ENCODE assay signal across 9 cellular contexts in the genomic region with DNA sequence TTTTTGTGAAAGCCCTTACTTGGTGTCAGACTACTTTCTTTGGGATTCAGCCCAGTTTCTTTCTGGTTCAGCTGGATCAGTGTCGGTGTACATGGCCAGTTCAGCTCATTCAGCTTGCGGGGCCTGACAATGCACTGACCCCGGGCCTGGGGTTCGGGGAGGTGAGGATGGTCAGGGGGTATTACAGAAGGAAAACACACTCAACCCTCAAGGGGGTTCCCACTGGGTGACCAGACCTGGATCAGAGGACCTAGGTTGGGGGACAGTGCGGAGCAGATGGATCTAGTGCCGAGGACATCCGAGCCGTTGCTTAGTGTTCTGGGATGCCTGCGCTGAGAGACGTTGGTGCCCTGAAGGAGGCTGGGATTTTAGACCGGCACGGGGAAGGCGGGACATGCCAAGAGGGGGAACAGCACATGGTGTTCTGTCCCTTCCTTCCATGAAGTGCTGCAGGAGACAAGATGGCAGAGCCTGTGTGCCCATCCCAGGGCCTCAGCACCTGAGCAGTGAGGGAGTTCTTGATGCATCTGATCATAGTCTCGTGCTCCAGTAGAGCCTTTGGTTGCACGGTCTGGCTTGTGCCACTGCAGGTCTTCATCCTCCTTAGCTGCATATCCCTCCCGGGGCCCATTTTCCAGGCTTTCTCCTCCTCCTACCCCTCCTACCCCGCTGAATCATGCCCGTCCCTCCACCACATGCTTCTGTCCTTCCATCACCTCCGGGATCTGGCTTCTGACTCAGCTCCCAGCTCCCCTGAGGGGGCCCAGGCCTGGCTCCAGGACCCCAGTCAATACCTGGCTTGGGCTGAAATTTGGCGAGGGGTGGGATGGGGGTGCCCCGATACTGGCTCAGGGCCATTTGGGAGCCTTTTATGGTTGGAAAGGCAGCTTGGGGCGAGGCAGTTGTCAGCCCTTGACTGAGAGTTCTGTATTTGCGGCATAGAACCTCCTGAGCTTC. TPM values are rescaled to one million over a fixed set of nuclear protein-coding genes. Genes with fewer than 3 reads are reported as not detected.
DNase-seq lines count a peak whose midpoint lies in the region; ATAC-seq and TF ChIP-seq lines count a peak whose summit lies in the region.
"Had no signal": no experiment of that assay in that cellular context is flagged by ENCODE, and none has a peak within 500 bp of the region (broad histone marks: within the 10 kb centered on the region; RNA-seq: fewer than 3 reads in every experiment).

No MANE protein-coding gene starts in this region.

- intact Hi-C loops in Calu3 (cut with micrococcal nuclease; ENCODE audit: unreplicated experiment) (no loop called here), posterior vena cava (cut with DNase I) (no loop called here), lower leg skin (cut with DNase I; ENCODE audit: low total_unique reads) (no loop called here)

- TF ChIP-seq CTCF in Calu3 (IDR thresholded peaks at IDR 0.05; ENCODE audit: unreplicated experiment) (no peak), RWPE2 (IDR thresholded peaks at IDR 0.05; ENCODE audit: poor library complexity, severe bottlenecking) (no peak), foreskin fibroblast (IDR thresholded peaks at IDR 0.05; ENCODE audit: low read depth, low read length) (no peak), lower leg skin (IDR thresholded peaks at IDR 0.05) (no peak)

- DNase-seq in Calu3 (peak; percentile 59), RWPE2 (ENCODE audit: low spot score) (peak; percentile 96), foreskin fibroblast (peak; percentile 94 to 98), posterior vena cava (ENCODE audit: low spot score) (peak; percentile 92), superior temporal gyrus (ENCODE audit: extremely low spot score) (no peak), lower leg skin (ENCODE audit: low spot score in 2 of 2) (no peak), germinal center (ENCODE audit: low spot score) (no peak)

- peak overlapping the region; percentile 10 for H3K27ac Mint-ChIP-seq in Calu3 (ENCODE audit: unreplicated experiment)

- H3K36me3 Mint-ChIP-seq in Calu3 (ENCODE audit: insufficient read depth, unreplicated experiment) = peaks cover 4% of the 10 kb centered on the region

- H3K9me3 Mint-ChIP-seq in Calu3 (ENCODE audit: low read depth, unreplicated experiment) = no peaks in the 10 kb centered on the region
- H3K9me3 Mint-ChIP-seq: central memory CD8-positive, alpha-beta T cell had no signal

- H3K36me3 ChIP-seq in RWPE2 (ENCODE audit: low read depth) = no peaks in the 10 kb centered on the region; the same call in none of the 2 replicates

- WGBS in lower leg skin, 2 donors = 45 to 53% methylated on average over 23 of the region's 23 CpGs

- ATAC-seq in RWPE2 (ENCODE audit: low read depth) = peak; percentile 97
- ATAC-seq in GM18907 (IDR thresholded peaks at IDR 0.05; ENCODE audit: unreplicated experiment) = no peak

- TF ChIP-seq POLR2A in lower leg skin (IDR thresholded peaks at IDR 0.05) = no peak

- H3K4me3 ChIP-seq in RWPE2 (ENCODE audit: severe bottlenecking) (no peak overlapping the region), foreskin fibroblast (ENCODE audit: low read depth in 1 of 2, low read length in 2 of 2) (peak overlapping the region in 1 of 2 donors; percentile 5), lower leg skin (ENCODE audit: low read depth, poor library complexity, severe bottlenecking) (no peak overlapping the region)

- no TSS peak for BruUV-seq in Calu3 (replicated peaks; lab: Mats Ljungman, UMichigan)

- H3K27ac ChIP-seq in RWPE2 (ENCODE audit: poor library complexity, severe bottlenecking) = peak overlapping the region; percentile 90

- peaks cover 25% of the 10 kb centered on the region for H3K4me1 ChIP-seq in RWPE2 (ENCODE audit: insufficient read depth, poor library complexity, severe bottlenecking)

- H3K27me3 ChIP-seq in RWPE2 (ENCODE audit: insufficient read depth, poor library complexity, severe bottlenecking) = no peaks in the 10 kb centered on the region

- no peaks in the 10 kb centered on the region for H3K27me3 Mint-ChIP-seq in Calu3 (ENCODE audit: unreplicated experiment)

- CTCF ChIA-PET in Calu3 (lab: Charles Lee) = interaction anchor here (0.5 to 1.8 kb wide), 7 partner anchors 10 to 237 kb away, joined by 3 to 4 read pairs (median 4); partner anchors contain the start of gene DNPEP

- no peak overlapping the region for H3K4me3 Mint-ChIP-seq in Calu3 (ENCODE audit: low read depth, unreplicated experiment)
- H3K4me3 Mint-ChIP-seq: central memory CD8-positive, alpha-beta T cell had no signal

- peaks cover 20% of the 10 kb centered on the region for H3K4me1 Mint-ChIP-seq in Calu3 (ENCODE audit: low read depth, unreplicated experiment)
- H3K4me1 Mint-ChIP-seq: central memory CD8-positive, alpha-beta T cell had no signal

- no peaks in the 10 kb centered on the region for H3K9me3 ChIP-seq in RWPE2 (ENCODE audit: severe bottlenecking)

RNA-seq across cellular contexts. Expression of gene SPEG, which starts 18.0 kb away (rescaled TPM):
- total RNA-seq in Calu3 (2022) = 13.4 and 16.7 TPM in 2 replicates
- 100 to 1,000 TPM; 175 to 217 TPM for total RNA-seq in posterior vena cava
- total RNA-seq in lower leg skin = 10 to 100 TPM in 1 of 4 donors, 1 to 10 TPM in 3; 3.3 to 11.4 (median 5.3) TPM

RNA-seq across cellular contexts. Expression of gene DES, which starts 34.5 kb away (rescaled TPM):
- total RNA-seq in Calu3 (2022) (not detected in 2 replicates), posterior vena cava (1,000 to 10,000 TPM; 6,561 to 7,652 TPM), lower leg skin (100 to 1,000 TPM in 1 of 4 donors, 10 to 100 TPM in 3; 19.4 to 163 (median 37.8) TPM)

RNA-seq across cellular contexts. Expression of gene GMPPA, which starts 46.1 kb away (rescaled TPM):
- 53.0 and 59.4 TPM in 2 replicates for total RNA-seq in Calu3 (2022)
- total RNA-seq in posterior vena cava = 10 to 100 TPM; 33.9 to 42.8 TPM
- 10 to 100 TPM in 3 of 4 donors, 1 to 10 TPM in 1; 5.4 to 29.9 (median 19.8) TPM for total RNA-seq in lower leg skin

Comparison
In these comparisons a context has a peak if more than half of its experiments do, and no peak if none do; other contexts are left out.
1. DNase-seq: peak in Calu3 (single experiment), RWPE2 (single experiment), foreskin fibroblast (2 of 2) and posterior vena cava (single experiment); none in superior temporal gyrus (single experiment), lower leg skin (0 of 2) and germinal center (single experiment).
2. RNA of gene DES, which starts 34.5 kb away (total RNA-seq): 6,561 to 7,652 TPM in posterior vena cava; 19.4 to 163 TPM in lower leg skin and not detected in Calu3; every median in the first group is over 10 times any median in the second.